In the genomic region with DNA sequence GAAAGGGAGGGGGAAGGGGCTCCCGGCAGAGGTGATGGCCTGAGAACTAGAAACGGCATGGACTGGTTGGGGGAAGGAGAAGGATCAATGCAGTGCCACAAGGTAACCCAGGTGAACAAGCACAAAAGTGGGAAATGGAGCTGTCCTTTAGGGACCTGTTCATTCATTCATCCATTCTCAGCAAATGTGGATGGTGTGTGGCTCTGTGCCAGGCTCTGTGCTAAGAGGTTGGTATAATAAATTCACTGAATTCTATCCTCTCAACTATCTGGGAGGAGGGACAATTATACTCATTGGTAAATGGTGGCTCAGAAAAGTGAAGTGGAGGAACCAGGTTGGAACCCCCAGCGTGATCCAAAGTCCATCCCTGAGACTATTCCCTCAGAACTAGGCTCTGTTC, we compare ENCODE assay signal across 19 cellular contexts. TPM values are rescaled to one million over a fixed set of nuclear protein-coding genes. Genes with fewer than 3 reads are reported as not detected.
DNase-seq lines count a peak whose midpoint lies in the region; ATAC-seq and TF ChIP-seq lines count a peak whose summit lies in the region.
"Had no signal": no experiment of that assay in that cellular context is flagged by ENCODE, and none has a peak within 500 bp of the region (broad histone marks: within the 10 kb centered on the region; RNA-seq: fewer than 3 reads in every experiment).

No MANE protein-coding gene starts in this region.

- no peak overlapping the region for H2BK15ac ChIP-seq in mesenchymal stem cell (ENCODE audit: low read depth, poor library complexity, severe bottlenecking)

- no TSS peak for BruUV-seq in Caco-2 (replicated peaks; lab: Mats Ljungman, UMichigan)

- H4K91ac ChIP-seq in mesenchymal stem cell (ENCODE audit: low read length): no peak overlapping the region

- POLR2A ChIA-PET in Caco-2 (lab: Charles Lee): interaction anchor here (1.6 kb wide), 1 partner anchor 15 kb away, joined by 6 read pairs; no protein-coding TSS in a partner anchor

- no peak overlapping the region for H3K27ac ChIP-seq in mesenchymal stem cell (ENCODE audit: low read length, poor library complexity, severe bottlenecking)
- H3K27ac ChIP-seq: GM23248, KMS-11 had no signal

- peak overlapping the region; percentile 17 for H3K9ac ChIP-seq in mesenchymal stem cell (ENCODE audit: low read length)
- H3K9ac ChIP-seq: GM23248, KMS-11 had no signal

- H3K4me3 ChIP-seq in Caco-2 (ENCODE audit: low read depth, low read length): no peak overlapping the region
- no peak overlapping the region for H3K4me3 ChIP-seq in mesenchymal stem cell (ENCODE audit: insufficient read depth in 1 of 2, low read depth in 1 of 2, low read length in 2 of 2)
- H3K4me3 ChIP-seq: GM12878, GM23248 had no signal

- peaks cover 24% of the 10 kb centered on the region for H3K4me1 ChIP-seq in Caco-2
- peaks cover 51% of the 10 kb centered on the region for H3K4me1 ChIP-seq in mesenchymal stem cell (ENCODE audit: control insufficient read depth, insufficient read depth, low read depth, low read length)

- H2AFZ ChIP-seq in mesenchymal stem cell (ENCODE audit: low read depth, low read length): no peak overlapping the region
- H2AFZ ChIP-seq: GM23248 had no signal

- no peaks in the 10 kb centered on the region for H3K9me3 ChIP-seq in Caco-2
- no peaks in the 10 kb centered on the region for H3K9me3 ChIP-seq in mesenchymal stem cell (ENCODE audit: control insufficient read depth, low read length)
- H3K9me3 ChIP-seq: BE2C had no signal

- H3K4me3 Mint-ChIP-seq in Caco-2 (ENCODE audit: unreplicated experiment): no peak overlapping the region
- H3K4me3 Mint-ChIP-seq: H9 had no signal

- H2BK120ac ChIP-seq in mesenchymal stem cell (ENCODE audit: low read depth, low read length): no peak overlapping the region

- H3K14ac ChIP-seq in mesenchymal stem cell (ENCODE audit: low read length in 2 of 2): peak overlapping the region in 1 of 2 experiments; percentile 79

- H3K27me3 ChIP-seq in Caco-2 (replicated peaks; ENCODE audit: control insufficient read depth, insufficient read depth, low read length): no peaks in the 10 kb centered on the region
- no peaks in the 10 kb centered on the region for H3K27me3 ChIP-seq in mesenchymal stem cell (ENCODE audit: control insufficient read depth in 1 of 2, insufficient read depth in 1 of 2, low read length in 2 of 2)
- H3K27me3 ChIP-seq: BE2C had no signal

- WGBS in mesenchymal stem cell: 91% methylated on average over 3 of the region's 3 CpGs

- H3K4me1 Mint-ChIP-seq in Caco-2 (ENCODE audit: low read depth, unreplicated experiment): peaks cover 54% of the 10 kb centered on the region

- H3K23ac ChIP-seq in mesenchymal stem cell (ENCODE audit: low read length in 2 of 2): no peak overlapping the region

- H3K27me3 Mint-ChIP-seq in Caco-2 (ENCODE audit: insufficient read depth, unreplicated experiment): no peaks in the 10 kb centered on the region

- peaks cover 56% of the 10 kb centered on the region for H3K36me3 Mint-ChIP-seq in Caco-2 (ENCODE audit: insufficient read depth, unreplicated experiment)

- intact Hi-C loops in Caco-2 (cut with micrococcal nuclease; ENCODE audit: unreplicated experiment): no loop called here

- peak overlapping the region in 1 of 2 experiments; percentile 85 for H3K18ac ChIP-seq in mesenchymal stem cell (ENCODE audit: low read depth in 1 of 2, low read length in 2 of 2)

- in situ Hi-C loops in G401 (cut with HindIII; ENCODE audit: low sequenced_read_pairs): no loop called here

- no peak for TF ChIP-seq CTCF in Caco-2 (IDR thresholded peaks at IDR 0.05; ENCODE audit: insufficient read depth in 1 of 2, low read depth in 1 of 2, low read length in 1 of 2, severe bottlenecking in 1 of 2, unreplicated experiment in 1 of 2)

- ATAC-seq in HG03159 (IDR thresholded peaks at IDR 0.05; ENCODE audit: unreplicated experiment) (no peak), left lobe of liver (no peak)
- ATAC-seq: GM12878, Panc1 had no signal

- H3K4me2 ChIP-seq in mesenchymal stem cell (ENCODE audit: low read length, poor library complexity, severe bottlenecking): no peak overlapping the region
- H3K4me2 ChIP-seq: KMS-11 had no signal

- H3K9me3 Mint-ChIP-seq in Caco-2 (ENCODE audit: unreplicated experiment): no peaks in the 10 kb centered on the region
- H3K9me3 Mint-ChIP-seq: H9, HFFc6 had no signal

- peak overlapping the region; percentile 92 for H2AK5ac ChIP-seq in mesenchymal stem cell (ENCODE audit: low read length, severe bottlenecking)

- H2BK12ac ChIP-seq in mesenchymal stem cell (ENCODE audit: low read length in 2 of 2): peak overlapping the region in 1 of 2 experiments; percentile 89

- peak overlapping the region in 1 of 2 experiments; percentile 63 for H3K4ac ChIP-seq in mesenchymal stem cell (ENCODE audit: low read depth in 1 of 2, low read length in 2 of 2)

- DNase-seq in Caco-2 (no peak), DMS79 treated with DMSO at 0.1 percent for 48 hours (lab: John Stamatoyannopoulos, UW) (peak; percentile 75), NCI-H345 (lab: John Stamatoyannopoulos, UW) (peak; percentile 77), mesenchymal stem cell (no peak), G401 (ENCODE audit: low spot score) (no peak), left lobe of liver (ENCODE audit: low spot score) (no peak)
- DNase-seq: H9, NCI-H1092 treated with DMSO at 0.1 percent for 48 hours, NCI-H1694 treated with DMSO at 0.1 percent for 48 hours, NCI-H2171 treated with DMSO at 0.1 percent for 48 hours, NCI-H446 treated with DMSO at 0.1 percent for 48 hours, T-helper 1 cell had no signal

- CTCF ChIA-PET in Caco-2 (lab: Charles Lee): interaction anchor here (0.8 to 2.0 kb wide), 2 partner anchors 18 to 23 kb away, joined by 3 to 8 read pairs; partner anchors contain the start of gene STARD10

- peak overlapping the region; percentile 2 for H4K8ac ChIP-seq in mesenchymal stem cell (ENCODE audit: low read length)

- H3K36me3 ChIP-seq in Caco-2 (ENCODE audit: control insufficient read depth, insufficient read depth, low read length) (peaks cover 16% of the 10 kb centered on the region), mesenchymal stem cell (ENCODE audit: control insufficient read depth in 1 of 2, insufficient read depth in 2 of 2, low read depth in 1 of 2, low read length in 2 of 2) (no peaks in the 10 kb centered on the region)
- H3K36me3 ChIP-seq: BE2C had no signal

- no peak overlapping the region for H2BK5ac ChIP-seq in mesenchymal stem cell (ENCODE audit: low read depth, low read length, poor library complexity, severe bottlenecking)

- H3K27ac Mint-ChIP-seq in Caco-2 (ENCODE audit: unreplicated experiment): peak overlapping the region; percentile 26
- H3K27ac Mint-ChIP-seq: H9 had no signal

- peaks cover 9% of the 10 kb centered on the region for H3K79me1 ChIP-seq in mesenchymal stem cell (replicated peaks; ENCODE audit: low read length, poor library complexity, severe bottlenecking)

RNA-seq across cellular contexts. Expression of gene ARAP1, which starts 18.6 kb away (rescaled TPM):
- total RNA-seq in Caco-2 (2022) (87.1 and 102 TPM in 2 replicates), left lobe of liver (37.5 TPM)
- 26.6 TPM for polyA plus RNA-seq in mesenchymal stem cell (2013, experiment 1 of 2)
- 23.6 TPM for polyA plus RNA-seq in mesenchymal stem cell (2013, experiment 2 of 2)
- 89.9 and 113 TPM in 2 replicates for total RNA-seq in G401 (2014; rRNA removed; shearing (Covaris generic))

RNA-seq across cellular contexts. Expression of gene STARD10, which starts 23.0 kb away (rescaled TPM):
- 492 and 501 TPM in 2 replicates for total RNA-seq in Caco-2 (2022)
- 16.5 TPM for polyA plus RNA-seq in mesenchymal stem cell (2013, experiment 1 of 2)
- 13.7 TPM for polyA plus RNA-seq in mesenchymal stem cell (2013, experiment 2 of 2)
- total RNA-seq in G401 (2014; rRNA removed; shearing (Covaris generic)): 68.8 and 74.1 TPM in 2 replicates
- total RNA-seq in left lobe of liver: 493 TPM

RNA-seq across cellular contexts. Expression of gene ATG16L2, which starts 43.4 kb away (rescaled TPM):
- 19.3 and 25.0 TPM in 2 replicates for total RNA-seq in Caco-2 (2022)
- 12.0 TPM for polyA plus RNA-seq in mesenchymal stem cell (2013, experiment 1 of 2)
- 10.4 TPM for polyA plus RNA-seq in mesenchymal stem cell (2013, experiment 2 of 2)
- 10.0 and 11.6 TPM in 2 replicates for total RNA-seq in G401 (2014; rRNA removed; shearing (Covaris generic))
- total RNA-seq in left lobe of liver: 23.4 TPM

Comparison
In these comparisons a context has a peak if more than half of its experiments do, and no peak if none do; other contexts are left out.
1. DNase-seq: peak in DMS79 treated with DMSO at 0.1 percent for 48 hours (single experiment) and NCI-H345 (single experiment); none in Caco-2 (0 of 2), mesenchymal stem cell (single experiment), G401 (single experiment) and left lobe of liver (single experiment).